In genomic region chrX:24024819-24025740, GRCh38 we compare ENCODE assay signal across 1 cellular context.
TF ChIP-seq lines count a peak whose summit lies in the region.

No MANE protein-coding gene starts in this region.

TF ChIP-seq in K562, 482 proteins besides CTCF, POLR2A, EP300 and RAD21 (continued from another document and continues in another):
- TF ChIP-seq, protein P1, sequence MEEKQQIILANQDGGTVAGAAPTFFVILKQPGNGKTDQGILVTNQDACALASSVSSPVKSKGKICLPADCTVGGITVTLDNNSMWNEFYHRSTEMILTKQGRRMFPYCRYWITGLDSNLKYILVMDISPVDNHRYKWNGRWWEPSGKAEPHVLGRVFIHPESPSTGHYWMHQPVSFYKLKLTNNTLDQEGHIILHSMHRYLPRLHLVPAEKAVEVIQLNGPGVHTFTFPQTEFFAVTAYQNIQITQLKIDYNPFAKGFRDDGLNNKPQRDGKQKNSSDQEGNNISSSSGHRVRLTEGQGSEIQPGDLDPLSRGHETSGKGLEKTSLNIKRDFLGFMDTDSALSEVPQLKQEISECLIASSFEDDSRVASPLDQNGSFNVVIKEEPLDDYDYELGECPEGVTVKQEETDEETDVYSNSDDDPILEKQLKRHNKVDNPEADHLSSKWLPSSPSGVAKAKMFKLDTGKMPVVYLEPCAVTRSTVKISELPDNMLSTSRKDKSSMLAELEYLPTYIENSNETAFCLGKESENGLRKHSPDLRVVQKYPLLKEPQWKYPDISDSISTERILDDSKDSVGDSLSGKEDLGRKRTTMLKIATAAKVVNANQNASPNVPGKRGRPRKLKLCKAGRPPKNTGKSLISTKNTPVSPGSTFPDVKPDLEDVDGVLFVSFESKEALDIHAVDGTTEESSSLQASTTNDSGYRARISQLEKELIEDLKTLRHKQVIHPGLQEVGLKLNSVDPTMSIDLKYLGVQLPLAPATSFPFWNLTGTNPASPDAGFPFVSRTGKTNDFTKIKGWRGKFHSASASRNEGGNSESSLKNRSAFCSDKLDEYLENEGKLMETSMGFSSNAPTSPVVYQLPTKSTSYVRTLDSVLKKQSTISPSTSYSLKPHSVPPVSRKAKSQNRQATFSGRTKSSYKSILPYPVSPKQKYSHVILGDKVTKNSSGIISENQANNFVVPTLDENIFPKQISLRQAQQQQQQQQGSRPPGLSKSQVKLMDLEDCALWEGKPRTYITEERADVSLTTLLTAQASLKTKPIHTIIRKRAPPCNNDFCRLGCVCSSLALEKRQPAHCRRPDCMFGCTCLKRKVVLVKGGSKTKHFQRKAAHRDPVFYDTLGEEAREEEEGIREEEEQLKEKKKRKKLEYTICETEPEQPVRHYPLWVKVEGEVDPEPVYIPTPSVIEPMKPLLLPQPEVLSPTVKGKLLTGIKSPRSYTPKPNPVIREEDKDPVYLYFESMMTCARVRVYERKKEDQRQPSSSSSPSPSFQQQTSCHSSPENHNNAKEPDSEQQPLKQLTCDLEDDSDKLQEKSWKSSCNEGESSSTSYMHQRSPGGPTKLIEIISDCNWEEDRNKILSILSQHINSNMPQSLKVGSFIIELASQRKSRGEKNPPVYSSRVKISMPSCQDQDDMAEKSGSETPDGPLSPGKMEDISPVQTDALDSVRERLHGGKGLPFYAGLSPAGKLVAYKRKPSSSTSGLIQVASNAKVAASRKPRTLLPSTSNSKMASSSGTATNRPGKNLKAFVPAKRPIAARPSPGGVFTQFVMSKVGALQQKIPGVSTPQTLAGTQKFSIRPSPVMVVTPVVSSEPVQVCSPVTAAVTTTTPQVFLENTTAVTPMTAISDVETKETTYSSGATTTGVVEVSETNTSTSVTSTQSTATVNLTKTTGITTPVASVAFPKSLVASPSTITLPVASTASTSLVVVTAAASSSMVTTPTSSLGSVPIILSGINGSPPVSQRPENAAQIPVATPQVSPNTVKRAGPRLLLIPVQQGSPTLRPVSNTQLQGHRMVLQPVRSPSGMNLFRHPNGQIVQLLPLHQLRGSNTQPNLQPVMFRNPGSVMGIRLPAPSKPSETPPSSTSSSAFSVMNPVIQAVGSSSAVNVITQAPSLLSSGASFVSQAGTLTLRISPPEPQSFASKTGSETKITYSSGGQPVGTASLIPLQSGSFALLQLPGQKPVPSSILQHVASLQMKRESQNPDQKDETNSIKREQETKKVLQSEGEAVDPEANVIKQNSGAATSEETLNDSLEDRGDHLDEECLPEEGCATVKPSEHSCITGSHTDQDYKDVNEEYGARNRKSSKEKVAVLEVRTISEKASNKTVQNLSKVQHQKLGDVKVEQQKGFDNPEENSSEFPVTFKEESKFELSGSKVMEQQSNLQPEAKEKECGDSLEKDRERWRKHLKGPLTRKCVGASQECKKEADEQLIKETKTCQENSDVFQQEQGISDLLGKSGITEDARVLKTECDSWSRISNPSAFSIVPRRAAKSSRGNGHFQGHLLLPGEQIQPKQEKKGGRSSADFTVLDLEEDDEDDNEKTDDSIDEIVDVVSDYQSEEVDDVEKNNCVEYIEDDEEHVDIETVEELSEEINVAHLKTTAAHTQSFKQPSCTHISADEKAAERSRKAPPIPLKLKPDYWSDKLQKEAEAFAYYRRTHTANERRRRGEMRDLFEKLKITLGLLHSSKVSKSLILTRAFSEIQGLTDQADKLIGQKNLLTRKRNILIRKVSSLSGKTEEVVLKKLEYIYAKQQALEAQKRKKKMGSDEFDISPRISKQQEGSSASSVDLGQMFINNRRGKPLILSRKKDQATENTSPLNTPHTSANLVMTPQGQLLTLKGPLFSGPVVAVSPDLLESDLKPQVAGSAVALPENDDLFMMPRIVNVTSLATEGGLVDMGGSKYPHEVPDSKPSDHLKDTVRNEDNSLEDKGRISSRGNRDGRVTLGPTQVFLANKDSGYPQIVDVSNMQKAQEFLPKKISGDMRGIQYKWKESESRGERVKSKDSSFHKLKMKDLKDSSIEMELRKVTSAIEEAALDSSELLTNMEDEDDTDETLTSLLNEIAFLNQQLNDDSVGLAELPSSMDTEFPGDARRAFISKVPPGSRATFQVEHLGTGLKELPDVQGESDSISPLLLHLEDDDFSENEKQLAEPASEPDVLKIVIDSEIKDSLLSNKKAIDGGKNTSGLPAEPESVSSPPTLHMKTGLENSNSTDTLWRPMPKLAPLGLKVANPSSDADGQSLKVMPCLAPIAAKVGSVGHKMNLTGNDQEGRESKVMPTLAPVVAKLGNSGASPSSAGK (IDR thresholded peaks at IDR 0.05) = peak; percentile 22; the same call in 1 of the 2 replicates
- TF ChIP-seq TOE1 (IDR thresholded peaks at IDR 0.05; ENCODE audit: borderline replicate concordance) (no peak), TOE1 (CRISPR knock-in tag; IDR thresholded peaks at IDR 0.05; ENCODE audit: borderline replicate concordance, low read depth) (no peak), ATF2 (CRISPR knock-in tag; IDR thresholded peaks at IDR 0.05) (0 out of 2 replicates have a peak, but pooled peaks have one; percentile 37), BRCA1 (IDR thresholded peaks at IDR 0.05) (no peak), BRCA1 (CRISPR knock-in tag; IDR thresholded peaks at IDR 0.05) (no peak), CC2D1A (IDR thresholded peaks at IDR 0.05) (no peak), RB1 (IDR thresholded peaks at IDR 0.05; ENCODE audit: low read depth) (peak; percentile 47; the same call in 1 of the 2 replicates), CBX1 (IDR thresholded peaks at IDR 0.05; ENCODE audit: low read depth) (0 out of 2 replicates have a peak, but pooled peaks have one; percentile 30), THAP12 (CRISPR knock-in tag; IDR thresholded peaks at IDR 0.05) (no peak), CREB1 (IDR thresholded peaks at IDR 0.05) (peak; percentile 58; the same call in 1 of the 2 replicates), CREB1 (CRISPR knock-in tag; IDR thresholded peaks at IDR 0.05) (no peak; the same call in 1 of the 2 replicates), ZNF696 (CRISPR knock-in tag; conservative IDR thresholded peaks at IDR 0.05) (no peak), FOXP1 (CRISPR knock-in tag; IDR thresholded peaks at IDR 0.05) (peak; percentile 82), FUS (optimal IDR thresholded peaks at IDR 0.05; ENCODE audit: low read depth, low read length) (peak; percentile 19), SIN3B (IDR thresholded peaks at IDR 0.05; ENCODE audit: low read depth) (0 out of 2 replicates have a peak, but pooled peaks have one; percentile 18), DEAF1 (CRISPR knock-in tag; IDR thresholded peaks at IDR 0.05) (no peak), PML (IDR thresholded peaks at IDR 0.05; ENCODE audit: low read length) (peak; percentile 68), TARDBP (IDR thresholded peaks at IDR 0.05) (no peak), BHLHE40 (IDR thresholded peaks at IDR 0.05; ENCODE audit: low read length) (peak; percentile 36)
- TF ChIP-seq, protein P2, sequence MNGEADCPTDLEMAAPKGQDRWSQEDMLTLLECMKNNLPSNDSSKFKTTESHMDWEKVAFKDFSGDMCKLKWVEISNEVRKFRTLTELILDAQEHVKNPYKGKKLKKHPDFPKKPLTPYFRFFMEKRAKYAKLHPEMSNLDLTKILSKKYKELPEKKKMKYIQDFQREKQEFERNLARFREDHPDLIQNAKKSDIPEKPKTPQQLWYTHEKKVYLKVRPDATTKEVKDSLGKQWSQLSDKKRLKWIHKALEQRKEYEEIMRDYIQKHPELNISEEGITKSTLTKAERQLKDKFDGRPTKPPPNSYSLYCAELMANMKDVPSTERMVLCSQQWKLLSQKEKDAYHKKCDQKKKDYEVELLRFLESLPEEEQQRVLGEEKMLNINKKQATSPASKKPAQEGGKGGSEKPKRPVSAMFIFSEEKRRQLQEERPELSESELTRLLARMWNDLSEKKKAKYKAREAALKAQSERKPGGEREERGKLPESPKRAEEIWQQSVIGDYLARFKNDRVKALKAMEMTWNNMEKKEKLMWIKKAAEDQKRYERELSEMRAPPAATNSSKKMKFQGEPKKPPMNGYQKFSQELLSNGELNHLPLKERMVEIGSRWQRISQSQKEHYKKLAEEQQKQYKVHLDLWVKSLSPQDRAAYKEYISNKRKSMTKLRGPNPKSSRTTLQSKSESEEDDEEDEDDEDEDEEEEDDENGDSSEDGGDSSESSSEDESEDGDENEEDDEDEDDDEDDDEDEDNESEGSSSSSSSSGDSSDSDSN (IDR thresholded peaks at IDR 0.05; ENCODE audit: borderline replicate concordance in 1 of 2, low read depth in 2 of 2, low read length in 2 of 2) = peak; percentile 40 to 82; a peak in 3 of 4 replicates
- TF ChIP-seq, protein P3, sequence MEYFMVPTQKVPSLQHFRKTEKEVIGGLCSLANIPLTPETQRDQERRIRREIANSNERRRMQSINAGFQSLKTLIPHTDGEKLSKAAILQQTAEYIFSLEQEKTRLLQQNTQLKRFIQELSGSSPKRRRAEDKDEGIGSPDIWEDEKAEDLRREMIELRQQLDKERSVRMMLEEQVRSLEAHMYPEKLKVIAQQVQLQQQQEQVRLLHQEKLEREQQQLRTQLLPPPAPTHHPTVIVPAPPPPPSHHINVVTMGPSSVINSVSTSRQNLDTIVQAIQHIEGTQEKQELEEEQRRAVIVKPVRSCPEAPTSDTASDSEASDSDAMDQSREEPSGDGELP (CRISPR knock-in tag; IDR thresholded peaks at IDR 0.05; ENCODE audit: borderline replicate concordance) = peak; percentile 42; the same call in 1 of the 2 replicates
- TF ChIP-seq, protein P4, sequence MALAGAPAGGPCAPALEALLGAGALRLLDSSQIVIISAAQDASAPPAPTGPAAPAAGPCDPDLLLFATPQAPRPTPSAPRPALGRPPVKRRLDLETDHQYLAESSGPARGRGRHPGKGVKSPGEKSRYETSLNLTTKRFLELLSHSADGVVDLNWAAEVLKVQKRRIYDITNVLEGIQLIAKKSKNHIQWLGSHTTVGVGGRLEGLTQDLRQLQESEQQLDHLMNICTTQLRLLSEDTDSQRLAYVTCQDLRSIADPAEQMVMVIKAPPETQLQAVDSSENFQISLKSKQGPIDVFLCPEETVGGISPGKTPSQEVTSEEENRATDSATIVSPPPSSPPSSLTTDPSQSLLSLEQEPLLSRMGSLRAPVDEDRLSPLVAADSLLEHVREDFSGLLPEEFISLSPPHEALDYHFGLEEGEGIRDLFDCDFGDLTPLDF (CRISPR knock-in tag; IDR thresholded peaks at IDR 0.05) = peak; percentile 55; the same call in 1 of the 2 replicates
- TF ChIP-seq, protein P5, sequence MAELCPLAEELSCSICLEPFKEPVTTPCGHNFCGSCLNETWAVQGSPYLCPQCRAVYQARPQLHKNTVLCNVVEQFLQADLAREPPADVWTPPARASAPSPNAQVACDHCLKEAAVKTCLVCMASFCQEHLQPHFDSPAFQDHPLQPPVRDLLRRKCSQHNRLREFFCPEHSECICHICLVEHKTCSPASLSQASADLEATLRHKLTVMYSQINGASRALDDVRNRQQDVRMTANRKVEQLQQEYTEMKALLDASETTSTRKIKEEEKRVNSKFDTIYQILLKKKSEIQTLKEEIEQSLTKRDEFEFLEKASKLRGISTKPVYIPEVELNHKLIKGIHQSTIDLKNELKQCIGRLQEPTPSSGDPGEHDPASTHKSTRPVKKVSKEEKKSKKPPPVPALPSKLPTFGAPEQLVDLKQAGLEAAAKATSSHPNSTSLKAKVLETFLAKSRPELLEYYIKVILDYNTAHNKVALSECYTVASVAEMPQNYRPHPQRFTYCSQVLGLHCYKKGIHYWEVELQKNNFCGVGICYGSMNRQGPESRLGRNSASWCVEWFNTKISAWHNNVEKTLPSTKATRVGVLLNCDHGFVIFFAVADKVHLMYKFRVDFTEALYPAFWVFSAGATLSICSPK (IDR thresholded peaks at IDR 0.05; ENCODE audit: borderline replicate concordance) = no peak
- TF ChIP-seq, protein P6, sequence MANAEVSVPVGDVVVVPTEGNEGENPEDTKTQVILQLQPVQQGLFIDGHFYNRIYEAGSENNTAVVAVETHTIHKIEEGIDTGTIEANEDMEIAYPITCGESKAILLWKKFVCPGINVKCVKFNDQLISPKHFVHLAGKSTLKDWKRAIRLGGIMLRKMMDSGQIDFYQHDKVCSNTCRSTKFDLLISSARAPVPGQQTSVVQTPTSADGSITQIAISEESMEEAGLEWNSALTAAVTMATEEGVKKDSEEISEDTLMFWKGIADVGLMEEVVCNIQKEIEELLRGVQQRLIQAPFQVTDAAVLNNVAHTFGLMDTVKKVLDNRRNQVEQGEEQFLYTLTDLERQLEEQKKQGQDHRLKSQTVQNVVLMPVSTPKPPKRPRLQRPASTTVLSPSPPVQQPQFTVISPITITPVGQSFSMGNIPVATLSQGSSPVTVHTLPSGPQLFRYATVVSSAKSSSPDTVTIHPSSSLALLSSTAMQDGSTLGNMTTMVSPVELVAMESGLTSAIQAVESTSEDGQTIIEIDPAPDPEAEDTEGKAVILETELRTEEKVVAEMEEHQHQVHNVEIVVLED (CRISPR knock-in tag; IDR thresholded peaks at IDR 0.05) = 0 out of 2 replicates have a peak, but pooled peaks have one; percentile 16
